Comparison of ENCODE assay signal across 17 cellular contexts in the genomic region with DNA sequence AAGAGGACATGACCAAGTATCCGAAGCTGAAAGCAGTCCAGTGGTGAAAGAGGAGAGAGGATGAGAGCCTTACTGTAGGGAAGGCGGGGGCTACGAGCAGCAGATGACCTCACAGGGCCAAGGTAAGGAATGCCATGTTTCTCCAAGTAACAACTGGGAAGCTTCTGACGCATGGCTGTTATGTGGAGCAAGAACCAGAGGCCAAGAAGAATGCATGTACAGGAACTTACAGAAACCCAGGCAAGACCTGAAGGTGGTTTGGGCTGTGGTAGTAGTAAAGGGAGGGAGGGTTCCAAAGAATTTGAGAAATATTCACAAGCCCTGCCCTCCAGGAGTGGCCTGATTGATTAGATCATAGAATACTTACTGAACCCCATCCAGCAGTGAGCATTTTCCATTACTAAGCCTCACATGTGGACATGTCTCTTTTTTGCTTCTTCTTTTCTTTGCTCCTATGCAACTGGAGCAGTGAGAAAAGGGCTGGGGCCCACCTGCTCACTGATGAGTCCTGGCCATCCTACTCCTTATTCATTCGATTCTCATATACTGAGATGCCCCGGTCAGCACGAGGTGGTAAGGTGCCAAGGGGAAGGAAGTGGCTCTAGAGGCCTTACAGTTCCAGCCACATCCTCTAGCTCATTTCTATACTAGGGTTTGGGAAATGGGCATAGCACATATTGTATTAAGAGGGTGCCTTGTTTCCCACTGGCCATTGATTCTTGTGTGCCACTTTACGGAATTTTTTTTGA. TPM values are rescaled to one million over a fixed set of nuclear protein-coding genes. Genes with fewer than 3 reads are reported as not detected.
DNase-seq lines count a peak whose midpoint lies in the region; ATAC-seq, FAIRE-seq and TF ChIP-seq lines count a peak whose summit lies in the region.
"Had no signal": no experiment of that assay in that cellular context is flagged by ENCODE, and none has a peak within 500 bp of the region (broad histone marks: within the 10 kb centered on the region; RNA-seq: fewer than 3 reads in every experiment).

No MANE protein-coding gene starts in this region.

- no peak overlapping the region for H2BK120ac ChIP-seq in mesendoderm (ENCODE audit: low read depth, low read length)

- no peaks in the 10 kb centered on the region for H3K9me3 Mint-ChIP-seq in astrocyte (ENCODE audit: unreplicated experiment)
- H3K9me3 Mint-ChIP-seq: WTC11 had no signal

- WGBS in mesendoderm (ENCODE audit: extremely low coverage, insufficient coverage, low lambda C conversion rate) = no CpG with 5 or more reads among the region's 8 CpGs
- WGBS in adrenal gland, 4 donors = 61 to 65% (median 63%) methylated on average over 8 of the region's 8 CpGs

- H2BK5ac ChIP-seq in mesendoderm (ENCODE audit: low read length) = no peak overlapping the region

- H4K20me1 ChIP-seq in astrocyte (ENCODE audit: insufficient read depth, low read length) = no peaks in the 10 kb centered on the region

- DNase-seq in AML-193 (lab: John Stamatoyannopoulos, UW) = peak; percentile 50 to 62
- DNase-seq in GM12892 (ENCODE audit: insufficient read length) = no peak
- DNase-seq in astrocyte (ENCODE audit: low read depth) = peak; percentile 38
- DNase-seq in mesendoderm = peak; percentile 41
- no peak for DNase-seq in adrenal gland
- DNase-seq: activated naive CD4-positive, alpha-beta T cell treated with anti-CD3 and anti-CD28 coated beads, Interleukin-2, amount 50 U/mL, for 16 hours; DMS53; Kasumi-1; NCI-H1694; NCI-H510A; stimulated activated CD4-positive, alpha-beta T cell treated with anti-CD3 and anti-CD28 coated beads, Interleukin-4, amount 100 ng/mL, for 24 hours had no signal

- H3K9ac ChIP-seq in astrocyte (ENCODE audit: low read length) (no peak overlapping the region), mesendoderm (ENCODE audit: low read length) (no peak overlapping the region)
- H3K9ac ChIP-seq: BLaER1 treated with 17β-estradiol and CSF1 and Interleukin-3, amounts not matched to agents 10 nM and 100 nM had no signal

- H3K9me3 ChIP-seq in astrocyte (ENCODE audit: insufficient read depth, low read depth, low read length) (no peaks in the 10 kb centered on the region), adrenal gland (replicated peaks in 1 of 3) (no peaks in the 10 kb centered on the region)
- H3K9me3 ChIP-seq: BLaER1 treated with 17β-estradiol and CSF1 and Interleukin-3, amounts not matched to agents 10 nM and 100 nM; neutrophil had no signal

- H3K4me3 ChIP-seq in astrocyte (ENCODE audit: insufficient read depth, low read depth, low read length) (no peak overlapping the region), mesendoderm (ENCODE audit: low read length) (no peak overlapping the region), adrenal gland (no peak overlapping the region)
- H3K4me3 ChIP-seq: BLaER1 treated with 17β-estradiol and CSF1 and Interleukin-3, amounts not matched to agents 10 nM and 100 nM had no signal

- H3K23ac ChIP-seq in mesendoderm (ENCODE audit: low read length) = no peak overlapping the region

- H3K27me3 ChIP-seq in astrocyte (ENCODE audit: insufficient read depth, low read length) (no peaks in the 10 kb centered on the region), mesendoderm (ENCODE audit: insufficient read depth, low read length, poor library complexity) (no peaks in the 10 kb centered on the region), adrenal gland (no peaks in the 10 kb centered on the region)
- H3K27me3 ChIP-seq: BLaER1 treated with 17β-estradiol and CSF1 and Interleukin-3, amounts not matched to agents 10 nM and 100 nM had no signal

- no peak overlapping the region for H3K18ac ChIP-seq in mesendoderm (ENCODE audit: low read length)

- H3K79me1 ChIP-seq in mesendoderm (ENCODE audit: low read length) = no peaks in the 10 kb centered on the region

- no peak overlapping the region for H4K8ac ChIP-seq in mesendoderm (ENCODE audit: low read depth, low read length)

- no peak overlapping the region for H3K27ac Mint-ChIP-seq in astrocyte (ENCODE audit: unreplicated experiment)
- H3K27ac Mint-ChIP-seq: WTC11 had no signal

- TF ChIP-seq POLR2A in GM12892 (IDR thresholded peaks at IDR 0.05; ENCODE audit: low read depth, low read length) (0 out of 2 replicates have a peak, but pooled peaks have one; percentile 21), adrenal gland (IDR thresholded peaks at IDR 0.05) (no peak)

- no peak for FAIRE-seq in GM12892 (lab: Jason Lieb, UNC)
- FAIRE-seq in astrocyte (lab: Jason Lieb, UNC) = no peak
- FAIRE-seq: islet of Langerhans had no signal

- no peak overlapping the region for H2BK15ac ChIP-seq in mesendoderm (replicated peaks; ENCODE audit: low read depth)

- H3K27me3 Mint-ChIP-seq in astrocyte (ENCODE audit: low read depth, unreplicated experiment) = no peaks in the 10 kb centered on the region

- H3K79me2 ChIP-seq in astrocyte (ENCODE audit: insufficient read depth, low read length) (no peaks in the 10 kb centered on the region), mesendoderm (ENCODE audit: control insufficient read depth, insufficient read depth, low read length) (no peaks in the 10 kb centered on the region)

- TF ChIP-seq CTCF in astrocyte (IDR thresholded peaks at IDR 0.05; ENCODE audit: insufficient read depth, low read depth, low read length) = no peak
- TF ChIP-seq CTCF in adrenal gland (IDR thresholded peaks at IDR 0.05) = no peak

- no peak overlapping the region for H3K4me3 Mint-ChIP-seq in astrocyte (ENCODE audit: unreplicated experiment)
- H3K4me3 Mint-ChIP-seq: WTC11 had no signal

- H3K4ac ChIP-seq in mesendoderm (ENCODE audit: low read depth, low read length) = no peak overlapping the region

- intact Hi-C loops in adrenal gland (cut with DNase I) = no loop called here

- H3K56ac ChIP-seq in mesendoderm (ENCODE audit: low read length) = no peak overlapping the region

- no peak overlapping the region for H4K5ac ChIP-seq in mesendoderm (ENCODE audit: low read length)

- peaks cover 5% of the 10 kb centered on the region for H3K4me1 Mint-ChIP-seq in astrocyte (ENCODE audit: low read depth, unreplicated experiment)

- H3K36me3 ChIP-seq in astrocyte (ENCODE audit: insufficient read depth, low read length) (no peaks in the 10 kb centered on the region), mesendoderm (ENCODE audit: control insufficient read depth, insufficient read depth, low read length) (no peaks in the 10 kb centered on the region), adrenal gland (replicated peaks in 1 of 2) (no peaks in the 10 kb centered on the region)
- H3K36me3 ChIP-seq: neutrophil had no signal

- H3K4me1 ChIP-seq in astrocyte (ENCODE audit: insufficient read depth, low read length) (no peaks in the 10 kb centered on the region), mesendoderm (ENCODE audit: control insufficient read depth, low read depth, low read length) (no peaks in the 10 kb centered on the region), adrenal gland (replicated peaks in 1 of 2) (no peaks in the 10 kb centered on the region)

- H2AK5ac ChIP-seq in mesendoderm (ENCODE audit: low read length) = no peak overlapping the region

- no peak overlapping the region for H3K27ac ChIP-seq in astrocyte (ENCODE audit: low read depth, low read length)
- no peak overlapping the region for H3K27ac ChIP-seq in mesendoderm (ENCODE audit: low read depth, low read length)
- H3K27ac ChIP-seq in adrenal gland = no peak overlapping the region
- H3K27ac ChIP-seq: BLaER1 treated with 17β-estradiol and CSF1 and Interleukin-3, amounts not matched to agents 10 nM and 100 nM; neutrophil had no signal

- H3K36me3 Mint-ChIP-seq in astrocyte (ENCODE audit: low read depth, unreplicated experiment) = peaks cover 2% of the 10 kb centered on the region
- H3K36me3 Mint-ChIP-seq: WTC11 had no signal

- ATAC-seq in HG03342 (IDR thresholded peaks at IDR 0.05; ENCODE audit: unreplicated experiment) (no peak), GM21360 (IDR thresholded peaks at IDR 0.05; ENCODE audit: unreplicated experiment) (no peak)
- ATAC-seq: WTC11 had no signal

- no peak overlapping the region for H2AFZ ChIP-seq in astrocyte (ENCODE audit: low read depth, low read length)

- H3K4me2 ChIP-seq in astrocyte (ENCODE audit: low read length) (no peak overlapping the region), mesendoderm (ENCODE audit: low read length) (no peak overlapping the region)

RNA-seq across cellular contexts. Expression of a gene that starts 8.3 kb away (rescaled TPM):
- polyA plus RNA-seq in GM12892 (2012; ENCODE audit: missing spikeins) = 54.1 TPM
- 4.2 and 4.4 TPM in 2 replicates for total RNA-seq in astrocyte
- 10.7 TPM for polyA plus RNA-seq in mesendoderm (2013, experiment 1 of 2)
- 9.8 TPM for polyA plus RNA-seq in mesendoderm (2013, experiment 2 of 2)
- total RNA-seq in adrenal gland = 1 to 10 TPM; 1.0 to 5.9 (median 3.0) TPM
- polyA plus RNA-seq in adrenal gland = 1 to 10 TPM; 1.1 to 1.9 (median 1.4) TPM

Comparison
In these comparisons a context has a peak if more than half of its experiments do, and no peak if none do; other contexts are left out.
1. DNase-seq: peak in AML-193 (2 of 2), astrocyte (single experiment) and mesendoderm (single experiment); none in GM12892 (single experiment) and adrenal gland (0 of 7).